In the genomic region with DNA sequence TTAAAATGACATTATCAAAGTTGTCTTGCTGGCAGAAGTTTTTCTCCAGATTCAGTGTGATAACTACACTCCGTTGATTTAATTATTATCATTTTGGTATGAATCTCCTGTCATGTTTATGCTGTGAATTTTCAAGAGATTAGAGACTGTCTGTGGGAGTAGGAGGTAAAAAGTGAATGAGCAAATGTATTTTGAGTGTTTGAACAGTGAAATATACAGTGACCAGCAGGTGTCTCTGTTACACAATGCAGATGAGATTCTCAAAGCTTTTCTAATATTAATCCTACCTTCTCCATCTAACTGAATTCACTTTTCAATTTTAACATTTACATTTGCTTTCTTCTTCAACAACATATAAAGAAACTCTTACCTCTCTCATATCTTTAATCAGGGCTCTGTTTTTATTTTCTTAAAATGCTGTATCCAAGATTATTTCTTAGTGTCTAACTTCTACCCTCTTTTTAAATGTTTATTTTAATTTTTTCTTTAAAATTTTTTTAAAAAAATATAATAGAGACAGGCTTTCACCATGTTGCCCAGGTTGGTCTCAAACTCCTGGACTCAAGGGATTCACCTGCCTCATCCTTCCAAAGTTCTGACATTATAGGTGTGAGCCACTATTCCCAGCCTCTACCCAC, we compare ENCODE assay signal across 8 cellular contexts. TPM values are rescaled to one million over a fixed set of nuclear protein-coding genes. Genes with fewer than 3 reads are reported as not detected.
DNase-seq lines count a peak whose midpoint lies in the region; ATAC-seq and TF ChIP-seq lines count a peak whose summit lies in the region.

No MANE protein-coding gene starts in this region.

- H3K27me3 ChIP-seq in MM.1S (replicated peaks; ENCODE audit: insufficient read depth, low read length) (no peaks in the 10 kb centered on the region), uterus (no peaks in the 10 kb centered on the region)

- no peak overlapping the region for H3K4me3 ChIP-seq in GM12875 (ENCODE audit: low read depth, low read length)
- H3K4me3 ChIP-seq in MM.1S (ENCODE audit: low read length): no peak overlapping the region
- no peak overlapping the region for H3K4me3 ChIP-seq in uterus

- TF ChIP-seq POLR2A in uterus (IDR thresholded peaks at IDR 0.05): no peak

- no peak overlapping the region for H3K27ac Mint-ChIP-seq in activated CD8-positive, alpha-beta T cell treated with anti-CD3 and anti-CD28 coated beads for 36 hours

- H3K36me3 ChIP-seq in MM.1S (replicated peaks; ENCODE audit: insufficient read depth, low read length): no peaks in the 10 kb centered on the region
- no peaks in the 10 kb centered on the region for H3K36me3 ChIP-seq in uterus

- no peak overlapping the region for H3K4me2 ChIP-seq in MM.1S (ENCODE audit: low read depth, low read length)

- ATAC-seq in activated CD8-positive, alpha-beta T cell treated with anti-CD3 and anti-CD28 coated beads for 36 hours: peak; percentile 61

- CTCF ChIA-PET in activated CD8-positive, alpha-beta T cell treated with anti-CD3 and anti-CD28 coated beads for 36 hours (lab: Charles Lee): interaction anchor here (0.7 to 1.4 kb wide), 8 partner anchors 11 to 1149 kb away, joined by 3 to 5 read pairs (median 3); no protein-coding TSS in a partner anchor

- H3K4me1 ChIP-seq in MM.1S (ENCODE audit: low read length) (no peaks in the 10 kb centered on the region), uterus (no peaks in the 10 kb centered on the region)

- H3F3A ChIP-seq in MM.1S (ENCODE audit: insufficient read depth, low read length): no peaks in the 10 kb centered on the region

- intact Hi-C loops in activated CD8-positive, alpha-beta T cell treated with anti-CD3 and anti-CD28 coated beads for 36 hours (cut with micrococcal nuclease): loop anchor here (5.0 to 10.0 kb wide), 2 partner anchors 334 to 371 kb away; no protein-coding TSS in a partner anchor
- intact Hi-C loops in uterus (cut with DNase I; ENCODE audit: low total_unique reads): no loop called here

- no peak overlapping the region for H3K9ac ChIP-seq in MM.1S (ENCODE audit: low read length)

- DNase-seq in AG09319 (ENCODE audit: extremely low read depth, low read depth) (no peak), MM.1S (peak; percentile 60), iris pigment epithelial cell (ENCODE audit: low read depth) (peak; percentile 42), uterus (no peak), GF-D8 (lab: John Stamatoyannopoulos, UW) (no peak), activated gamma-delta T cell treated with Interleukin-2 at 50 U/mL for 16 hours (no peak)
- no peak for DNase-seq in activated CD8-positive, alpha-beta T cell treated with anti-CD3 and anti-CD28 coated beads for 36 hours

- no peaks in the 10 kb centered on the region for H3K36me3 Mint-ChIP-seq in activated CD8-positive, alpha-beta T cell treated with anti-CD3 and anti-CD28 coated beads for 36 hours (ENCODE audit: low read depth)

- no peak overlapping the region for H3K27ac ChIP-seq in MM.1S (ENCODE audit: low read length)
- H3K27ac ChIP-seq in uterus: no peak overlapping the region

- no peaks in the 10 kb centered on the region for H3K9me3 ChIP-seq in MM.1S (replicated peaks; ENCODE audit: insufficient read depth, low read length)
- H3K9me3 ChIP-seq in uterus: no peaks in the 10 kb centered on the region

- no peaks in the 10 kb centered on the region for H3K9me2 ChIP-seq in MM.1S (replicated peaks; ENCODE audit: insufficient read depth, low read length)

- H4K20me1 ChIP-seq in MM.1S (ENCODE audit: insufficient read depth, low read length): no peaks in the 10 kb centered on the region

- no peak overlapping the region for H3K4me3 Mint-ChIP-seq in activated CD8-positive, alpha-beta T cell treated with anti-CD3 and anti-CD28 coated beads for 36 hours

- no peaks in the 10 kb centered on the region for H3K27me3 Mint-ChIP-seq in activated CD8-positive, alpha-beta T cell treated with anti-CD3 and anti-CD28 coated beads for 36 hours

- no peak overlapping the region for H2AFZ ChIP-seq in MM.1S (ENCODE audit: low read length)

- POLR2A ChIA-PET in activated CD8-positive, alpha-beta T cell treated with anti-CD3 and anti-CD28 coated beads for 36 hours (lab: Charles Lee): no interaction called here

- no peaks in the 10 kb centered on the region for H3K79me2 ChIP-seq in MM.1S (ENCODE audit: low read length)

- H3K4me1 Mint-ChIP-seq in activated CD8-positive, alpha-beta T cell treated with anti-CD3 and anti-CD28 coated beads for 36 hours (ENCODE audit: low read depth): no peaks in the 10 kb centered on the region

- TF ChIP-seq CTCF in AG09319 (IDR thresholded peaks at IDR 0.05; ENCODE audit: low read depth, low read length): peak; percentile 46
- TF ChIP-seq CTCF in GM12875 (IDR thresholded peaks at IDR 0.05; ENCODE audit: borderline replicate concordance, insufficient read depth, low read depth, low read length): peak; percentile 48; the same call in 1 of the 2 replicates
- TF ChIP-seq CTCF in MM.1S (IDR thresholded peaks at IDR 0.05; ENCODE audit: low read length): peak; percentile 71
- TF ChIP-seq CTCF in activated CD8-positive, alpha-beta T cell treated with anti-CD3 and anti-CD28 coated beads for 36 hours (IDR thresholded peaks at IDR 0.05): peak; percentile 85
- TF ChIP-seq CTCF in uterus (IDR thresholded peaks at IDR 0.05): peak; percentile 29 to 60 (median 48)

- H3K9me3 Mint-ChIP-seq in activated CD8-positive, alpha-beta T cell treated with anti-CD3 and anti-CD28 coated beads for 36 hours: no peaks in the 10 kb centered on the region

RNA-seq across cellular contexts. Expression of gene HSPA13, which starts 20.9 kb away (rescaled TPM):
- total RNA-seq in activated CD8-positive, alpha-beta T cell treated with anti-CD3 and anti-CD28 coated beads for 36 hours: 10 to 100 TPM; 37.1 to 39.8 TPM
- 10 to 100 TPM; 15.4 to 98.6 (median 27.9) TPM for total RNA-seq in uterus

Comparison
In these comparisons a context has a peak if more than half of its experiments do, and no peak if none do; other contexts are left out.
1. DNase-seq: peak in MM.1S (single experiment) and iris pigment epithelial cell (single experiment); none in AG09319 (single experiment), activated CD8-positive, alpha-beta T cell treated with anti-CD3 and anti-CD28 coated beads for 36 hours (single experiment), uterus (0 of 2), GF-D8 (single experiment) and activated gamma-delta T cell treated with Interleukin-2 at 50 U/mL for 16 hours (single experiment).
2. Peak in every context shown above with its lines, with median percentiles within 50 percentile points of each other: CTCF ChIP-seq.